ENCODE assay signal across 19 cellular contexts in the genomic region with DNA sequence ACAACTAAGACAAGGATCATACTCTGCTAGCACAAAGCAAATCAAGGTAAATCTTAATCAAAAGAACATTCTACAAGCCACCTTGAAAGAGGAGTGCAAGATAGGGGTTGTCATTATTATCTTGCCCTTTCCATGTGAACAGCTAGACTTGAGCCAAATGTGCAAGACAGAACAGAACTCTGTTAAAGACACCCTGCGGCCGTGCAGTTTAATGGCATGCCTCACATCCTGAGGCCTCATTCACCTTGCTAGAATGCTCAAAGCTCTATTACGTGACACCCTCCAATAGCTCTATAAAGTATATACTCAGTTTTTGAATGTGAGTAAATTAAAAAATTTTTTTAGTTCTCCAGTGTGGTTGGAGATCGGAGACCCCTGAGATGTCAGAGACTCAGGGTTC. TPM values are rescaled to one million over a fixed set of nuclear protein-coding genes. Genes with fewer than 3 reads are reported as not detected.
A peak's percentile ranks its signal among the peaks of the same experiment; 100 is the strongest.
DNase-seq lines count a peak whose midpoint lies in the region; ATAC-seq, FAIRE-seq and TF ChIP-seq lines count a peak whose summit lies in the region.
"Had no signal": no experiment of that assay in that cellular context is flagged by ENCODE, and none has a peak within 500 bp of the region (broad histone marks: within the 10 kb centered on the region; RNA-seq: fewer than 3 reads in every experiment).

No MANE protein-coding gene starts in this region.

- peak; percentile 43 for FAIRE-seq in astrocyte (lab: Jason Lieb, UNC)
- FAIRE-seq: D721Med, GM12892, H54 had no signal

- H3K36me3 Mint-ChIP-seq in astrocyte (ENCODE audit: low read depth, unreplicated experiment), result peaks cover 8% of the 10 kb centered on the region
- peaks cover 27% of the 10 kb centered on the region for H3K36me3 Mint-ChIP-seq in activated CD4-positive, alpha-beta T cell treated with anti-CD3 and anti-CD28 coated beads, Interleukin-2, amount 10 ng/mL, durations not matched to agents 7 days and 5 days (ENCODE audit: low read depth)

- H3K27ac ChIP-seq in mammary epithelial cell (ENCODE audit: insufficient read depth, low read depth, low read length) (peak overlapping the region; percentile 44), breast epithelium (no peak overlapping the region), astrocyte (ENCODE audit: low read depth, low read length) (no peak overlapping the region), foreskin keratinocyte (no peak overlapping the region), thoracic aorta (peak overlapping the region; percentile 34 to 45)
- H3K27ac ChIP-seq: 22Rv1, HL-60 had no signal

- H3K4me3 Mint-ChIP-seq in astrocyte (ENCODE audit: unreplicated experiment), result no peak overlapping the region
- no peak overlapping the region for H3K4me3 Mint-ChIP-seq in activated CD4-positive, alpha-beta T cell treated with anti-CD3 and anti-CD28 coated beads, Interleukin-2, amount 10 ng/mL, durations not matched to agents 7 days and 5 days
- H3K4me3 Mint-ChIP-seq: CD14-positive monocyte; CD8-positive, alpha-beta T cell had no signal

- no TSS peak for BruUV-seq in mammary epithelial cell (replicated peaks; lab: Mats Ljungman, UMichigan)

- H3K4me3 ChIP-seq in mammary epithelial cell (replicated peaks in 1 of 3; ENCODE audit: insufficient read depth in 1 of 3, low read depth in 2 of 3, low read length in 3 of 3) (no peak overlapping the region), breast epithelium (no peak overlapping the region), astrocyte (ENCODE audit: insufficient read depth, low read depth, low read length) (no peak overlapping the region), thoracic aorta (no peak overlapping the region)

- CTCF ChIA-PET in mammary epithelial cell (lab: Charles Lee; ENCODE audit: low non-redundant PET), result no interaction called here
- CTCF ChIA-PET in activated CD4-positive, alpha-beta T cell treated with anti-CD3 and anti-CD28 coated beads, Interleukin-2, amount 10 ng/mL, durations not matched to agents 7 days and 5 days (lab: Charles Lee), result interaction anchor here (1.5 kb wide), 1 partner anchor 9 kb away, joined by 6 read pairs; no protein-coding TSS in a partner anchor

- H3K27ac Mint-ChIP-seq in astrocyte (ENCODE audit: unreplicated experiment), result no peak overlapping the region
- H3K27ac Mint-ChIP-seq in activated CD4-positive, alpha-beta T cell treated with anti-CD3 and anti-CD28 coated beads, Interleukin-2, amount 10 ng/mL, durations not matched to agents 7 days and 5 days, result no peak overlapping the region
- H3K27ac Mint-ChIP-seq: CD14-positive monocyte; CD8-positive, alpha-beta T cell had no signal

- peaks cover 39% of the 10 kb centered on the region for H3K79me2 ChIP-seq in mammary epithelial cell (ENCODE audit: insufficient read depth, low read length)
- no peaks in the 10 kb centered on the region for H3K79me2 ChIP-seq in astrocyte (ENCODE audit: insufficient read depth, low read length)

- peaks cover 20% of the 10 kb centered on the region for H3K4me1 Mint-ChIP-seq in astrocyte (ENCODE audit: low read depth, unreplicated experiment)
- H3K4me1 Mint-ChIP-seq in activated CD4-positive, alpha-beta T cell treated with anti-CD3 and anti-CD28 coated beads, Interleukin-2, amount 10 ng/mL, durations not matched to agents 7 days and 5 days, result no peaks in the 10 kb centered on the region
- H3K4me1 Mint-ChIP-seq: CD14-positive monocyte had no signal

- H3K9me3 Mint-ChIP-seq in astrocyte (ENCODE audit: unreplicated experiment), result no peaks in the 10 kb centered on the region
- no peaks in the 10 kb centered on the region for H3K9me3 Mint-ChIP-seq in activated CD4-positive, alpha-beta T cell treated with anti-CD3 and anti-CD28 coated beads, Interleukin-2, amount 10 ng/mL, durations not matched to agents 7 days and 5 days
- H3K9me3 Mint-ChIP-seq: CD14-positive monocyte; CD8-positive, alpha-beta T cell had no signal

- dilution Hi-C loops in mammary epithelial cell (cut with HindIII; ENCODE audit: low sequenced_read_pairs), result no loop called here

- DNase-seq in mammary epithelial cell (peak; percentile 30), breast epithelium (ENCODE audit: low spot score in 2 of 2) (no peak), astrocyte (ENCODE audit: low read depth) (no peak), foreskin keratinocyte (peak; percentile 67 to 86), thoracic aorta (ENCODE audit: low spot score) (no peak), DMS53 treated with DMSO at 0.1 percent for 48 hours (lab: John Stamatoyannopoulos, UW; ENCODE audit: unreplicated experiment) (no peak)
- DNase-seq in activated CD4-positive, alpha-beta T cell treated with anti-CD3 and anti-CD28 coated beads, Interleukin-2, amount 10 ng/mL, durations not matched to agents 7 days and 5 days, result no peak
- DNase-seq: CD8-positive, alpha-beta T cell; COR-L47; DMS153; DND-41; GDM1 had no signal

- TF ChIP-seq POLR2A in breast epithelium (IDR thresholded peaks at IDR 0.05), result no peak

- WGBS in mammary epithelial cell (ENCODE audit: low coverage, missing lambda C conversion rate), result 22% methylated on average over 4 of the region's 4 CpGs

- H4K20me1 ChIP-seq in mammary epithelial cell (ENCODE audit: insufficient read depth, low read length), result peaks cover 2% of the 10 kb centered on the region
- no peaks in the 10 kb centered on the region for H4K20me1 ChIP-seq in astrocyte (ENCODE audit: insufficient read depth, low read length)

- peaks cover 49% of the 10 kb centered on the region for H3K36me3 ChIP-seq in mammary epithelial cell (ENCODE audit: insufficient read depth, low read length)
- H3K36me3 ChIP-seq in breast epithelium, result no peaks in the 10 kb centered on the region
- H3K36me3 ChIP-seq in astrocyte (ENCODE audit: insufficient read depth, low read length), result peaks cover 66% of the 10 kb centered on the region
- H3K36me3 ChIP-seq in thoracic aorta, result peaks cover 28% of the 10 kb centered on the region

- H2AFZ ChIP-seq in mammary epithelial cell (ENCODE audit: low read depth, low read length) (no peak overlapping the region), astrocyte (ENCODE audit: low read depth, low read length) (no peak overlapping the region)

- ATAC-seq in foreskin keratinocyte (peak; percentile 92), thoracic aorta (ENCODE audit: insufficient number of reproducible peaks, low FRiP score, low read depth) (no peak), GM19452 (IDR thresholded peaks at IDR 0.05; ENCODE audit: unreplicated experiment) (no peak)
- ATAC-seq: CD8-positive, alpha-beta T cell had no signal

- intact Hi-C loops in mammary epithelial cell (cut with micrococcal nuclease) (no loop called here), breast epithelium (cut with DNase I; ENCODE audit: low total_unique reads) (no loop called here)

- no peaks in the 10 kb centered on the region for H3K27me3 Mint-ChIP-seq in astrocyte (ENCODE audit: low read depth, unreplicated experiment)
- H3K27me3 Mint-ChIP-seq in activated CD4-positive, alpha-beta T cell treated with anti-CD3 and anti-CD28 coated beads, Interleukin-2, amount 10 ng/mL, durations not matched to agents 7 days and 5 days, result no peaks in the 10 kb centered on the region

- POLR2A ChIA-PET in activated CD4-positive, alpha-beta T cell treated with anti-CD3 and anti-CD28 coated beads, Interleukin-2, amount 10 ng/mL, durations not matched to agents 7 days and 5 days (lab: Charles Lee), result no interaction called here

- H3K4me1 ChIP-seq in mammary epithelial cell (ENCODE audit: insufficient read depth, low read length), result peaks cover 44% of the 10 kb centered on the region
- no peaks in the 10 kb centered on the region for H3K4me1 ChIP-seq in breast epithelium
- peaks cover 17% of the 10 kb centered on the region for H3K4me1 ChIP-seq in astrocyte (ENCODE audit: insufficient read depth, low read length)
- H3K4me1 ChIP-seq in foreskin keratinocyte, result peaks cover 13% of the 10 kb centered on the region
- H3K4me1 ChIP-seq in thoracic aorta (ENCODE audit: control insufficient read depth in 1 of 2, low read depth in 2 of 2), result peaks cover 28 to 75% of the 10 kb centered on the region in 2 donors

- H3K4me2 ChIP-seq in mammary epithelial cell (ENCODE audit: insufficient read depth, low read depth, low read length), result peak overlapping the region; percentile 75
- H3K4me2 ChIP-seq in astrocyte (ENCODE audit: low read length), result no peak overlapping the region

- no peak overlapping the region for H3K9ac ChIP-seq in mammary epithelial cell (ENCODE audit: insufficient read depth, low read length)
- no peak overlapping the region for H3K9ac ChIP-seq in astrocyte (ENCODE audit: low read length)

- TF ChIP-seq CTCF in mammary epithelial cell (conservative IDR thresholded peaks at IDR 0.05 in 1 of 2, IDR thresholded peaks at IDR 0.05 in 1 of 2; ENCODE audit: extremely low read depth in 1 of 2, insufficient read depth in 1 of 2, low read depth in 1 of 2, low read length in 2 of 2), result no peak
- TF ChIP-seq CTCF in breast epithelium (IDR thresholded peaks at IDR 0.05), result no peak
- TF ChIP-seq CTCF in astrocyte (IDR thresholded peaks at IDR 0.05; ENCODE audit: insufficient read depth, low read depth, low read length), result no peak
- TF ChIP-seq CTCF in foreskin keratinocyte (conservative IDR thresholded peaks at IDR 0.05), result no peak
- no peak for TF ChIP-seq CTCF in thoracic aorta (IDR thresholded peaks at IDR 0.05)

- H3K27me3 ChIP-seq in mammary epithelial cell (ENCODE audit: insufficient read depth, low read length) (no peaks in the 10 kb centered on the region), breast epithelium (no peaks in the 10 kb centered on the region), astrocyte (ENCODE audit: insufficient read depth, low read length) (no peaks in the 10 kb centered on the region), foreskin keratinocyte (no peaks in the 10 kb centered on the region), thoracic aorta (replicated peaks; ENCODE audit: insufficient read depth) (no peaks in the 10 kb centered on the region)

- in situ Hi-C loops in mammary epithelial cell (cut with MboI; ENCODE audit: low sequenced_read_pairs in 2 of 2), result no loop called here

- H3K9me3 ChIP-seq in mammary epithelial cell (replicated peaks; ENCODE audit: insufficient read depth, low read length) (no peaks in the 10 kb centered on the region), breast epithelium (no peaks in the 10 kb centered on the region), astrocyte (ENCODE audit: insufficient read depth, low read depth, low read length) (no peaks in the 10 kb centered on the region), thoracic aorta (no peaks in the 10 kb centered on the region)

RNA-seq across cellular contexts. Expression of gene EOGT, which starts 7.4 kb away (rescaled TPM):
- total RNA-seq in mammary epithelial cell, result 100 to 1,000 TPM in 1 of 2 donors, 10 to 100 TPM in 1; 52.4 to 194 TPM
- 28.8 TPM for polyA plus RNA-seq in mammary epithelial cell
- 38.8 TPM for polyA minus RNA-seq in mammary epithelial cell
- total RNA-seq in breast epithelium, result 10 to 100 TPM; 34.2 to 71.7 (median 58.0) TPM
- 32.3 and 35.2 TPM in 2 replicates for total RNA-seq in astrocyte
- 45.8 and 78.0 TPM in 2 replicates for total RNA-seq in foreskin keratinocyte
- polyA plus RNA-seq in foreskin keratinocyte, result 16.0 and 21.5 TPM in 2 replicates
- 100 to 1,000 TPM; 148 to 183 TPM for total RNA-seq in thoracic aorta
- 10 to 100 TPM; 11.3 to 14.7 TPM for total RNA-seq in activated CD4-positive, alpha-beta T cell treated with anti-CD3 and anti-CD28 coated beads, Interleukin-2, amount 10 ng/mL, durations not matched to agents 7 days and 5 days

RNA-seq across cellular contexts. Expression of gene TMF1, which starts 46.0 kb away (rescaled TPM):
- total RNA-seq in mammary epithelial cell (10 to 100 TPM; 35.4 to 46.3 TPM), breast epithelium (10 to 100 TPM; 33.4 to 61.5 (median 50.1) TPM), astrocyte (46.0 and 46.8 TPM in 2 replicates), foreskin keratinocyte (23.6 and 29.2 TPM in 2 replicates), thoracic aorta (10 to 100 TPM; 34.7 to 49.2 TPM)
- polyA plus RNA-seq in mammary epithelial cell (11.9 TPM), foreskin keratinocyte (3.7 and 4.0 TPM in 2 replicates)
- polyA minus RNA-seq in mammary epithelial cell, result 12.4 TPM
- total RNA-seq in activated CD4-positive, alpha-beta T cell treated with anti-CD3 and anti-CD28 coated beads, Interleukin-2, amount 10 ng/mL, durations not matched to agents 7 days and 5 days, result 10 to 100 TPM; 43.0 to 43.5 TPM

Comparison
In these comparisons a context has a peak if more than half of its experiments do, and no peak if none do; other contexts are left out.
1. DNase-seq: peak in mammary epithelial cell (single experiment) and foreskin keratinocyte (2 of 2); none in breast epithelium (0 of 2), astrocyte (single experiment), thoracic aorta (single experiment), DMS53 treated with DMSO at 0.1 percent for 48 hours (single experiment) and activated CD4-positive, alpha-beta T cell treated with anti-CD3 and anti-CD28 coated beads, Interleukin-2, amount 10 ng/mL, durations not matched to agents 7 days and 5 days (single experiment).
2. H3K27ac ChIP-seq: peak in mammary epithelial cell (single experiment) and thoracic aorta (2 of 2); none in breast epithelium (0 of 2), astrocyte (single experiment) and foreskin keratinocyte (single experiment).